ENCODE assay signal across 22 cellular contexts in the genomic region with DNA sequence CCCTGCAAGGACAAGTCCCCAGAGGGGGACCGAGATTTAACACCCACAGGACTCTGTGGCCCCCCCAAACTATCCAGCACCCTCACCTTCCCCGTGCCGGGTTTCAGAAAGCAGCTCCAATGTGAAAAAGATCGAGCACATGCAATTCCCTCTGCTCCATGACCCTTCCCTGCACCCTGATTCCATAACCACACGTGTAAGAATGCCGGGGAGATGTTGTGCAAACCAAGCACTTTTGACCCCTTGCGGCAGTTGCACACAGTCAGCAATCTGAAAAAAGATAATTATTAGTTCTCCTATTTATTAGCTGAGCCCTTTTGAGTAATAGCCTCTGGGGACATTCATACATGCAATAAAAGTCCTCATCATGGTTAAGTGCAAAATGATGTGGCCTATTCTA. TPM values are rescaled to one million over a fixed set of nuclear protein-coding genes. Genes with fewer than 3 reads are reported as not detected.
DNase-seq lines count a peak whose midpoint lies in the region; ATAC-seq, FAIRE-seq and TF ChIP-seq lines count a peak whose summit lies in the region.
"Had no signal": no experiment of that assay in that cellular context is flagged by ENCODE, and none has a peak within 500 bp of the region (broad histone marks: within the 10 kb centered on the region; RNA-seq: fewer than 3 reads in every experiment).

No MANE protein-coding gene starts in this region.

- H3K9me1 ChIP-seq in keratinocyte (ENCODE audit: control insufficient read depth, extremely low read depth, insufficient read depth, low read length), result peaks cover 3% of the 10 kb centered on the region

- no peaks in the 10 kb centered on the region for H3K36me3 ChIP-seq in HUES48 (ENCODE audit: control insufficient read depth, insufficient read depth, low read length)
- no peaks in the 10 kb centered on the region for H3K36me3 ChIP-seq in keratinocyte (ENCODE audit: control insufficient read depth in 2 of 2, extremely low read depth in 1 of 2, insufficient read depth in 2 of 2, low read length in 2 of 2)
- no peaks in the 10 kb centered on the region for H3K36me3 ChIP-seq in HAP-1 (replicated peaks)
- H3K36me3 ChIP-seq: BE2C, ovary, upper lobe of left lung had no signal

- dilution Hi-C loops in keratinocyte (cut with MboI; ENCODE audit: extremely low pct_ligation_motif_present, low sequenced_read_pairs), result no loop called here

- no peak overlapping the region for H2AFZ ChIP-seq in keratinocyte (ENCODE audit: control insufficient read depth, low read length)

- H3K27ac ChIP-seq in A549, result peak overlapping the region; percentile 80 to 84
- peak overlapping the region; percentile 43 for H3K27ac ChIP-seq in HUES48 (ENCODE audit: low read depth, low read length)
- peak overlapping the region; percentile 93 for H3K27ac ChIP-seq in keratinocyte (ENCODE audit: control insufficient read depth, insufficient read depth, low read length)
- H3K27ac ChIP-seq: KMS-11, ovary had no signal

- H3K4me3 ChIP-seq in A549 (no peak overlapping the region), HUES48 (ENCODE audit: low read depth, low read length) (no peak overlapping the region), choroid plexus epithelial cell (ENCODE audit: low read depth, low read length) (no peak overlapping the region), keratinocyte (ENCODE audit: control insufficient read depth in 2 of 3, extremely low read depth in 1 of 3, insufficient read depth in 2 of 3, low read depth in 1 of 3, low read length in 3 of 3) (no peak overlapping the region), HAP-1 (no peak overlapping the region)
- H3K4me3 ChIP-seq: ovary, upper lobe of left lung had no signal

- 35% methylated on average over 6 of the region's 7 CpGs for WGBS in A549 (ENCODE audit: missing lambda C conversion rate)

- H3K27me3 ChIP-seq in HUES48 (ENCODE audit: control insufficient read depth, insufficient read depth, low read length) (no peaks in the 10 kb centered on the region; the same call in 1 of the 2 replicates), keratinocyte (ENCODE audit: control insufficient read depth, extremely low read depth, insufficient read depth, low read length) (no peaks in the 10 kb centered on the region), HAP-1 (ENCODE audit: low read depth) (peaks cover 20% of the 10 kb centered on the region)
- H3K27me3 ChIP-seq: ovary, upper lobe of left lung had no signal

- no peaks in the 10 kb centered on the region for H4K20me1 ChIP-seq in keratinocyte (ENCODE audit: control insufficient read depth, extremely low read depth, insufficient read depth, low read length)

- H3K9me3 ChIP-seq in A549, result no peaks in the 10 kb centered on the region
- peaks cover 4% of the 10 kb centered on the region; the same call in 1 of the 2 replicates for H3K9me3 ChIP-seq in HUES48 (ENCODE audit: control insufficient read depth, insufficient read depth, low read length)
- no peaks in the 10 kb centered on the region for H3K9me3 ChIP-seq in keratinocyte (ENCODE audit: control insufficient read depth, low read depth, low read length)
- H3K9me3 ChIP-seq in HAP-1, result no peaks in the 10 kb centered on the region
- H3K9me3 ChIP-seq: BE2C, ovary, upper lobe of left lung had no signal

- H3K79me2 ChIP-seq in keratinocyte (ENCODE audit: control insufficient read depth, insufficient read depth, low read length), result no peaks in the 10 kb centered on the region

- no peak for TF ChIP-seq POLR2A in A549 (IDR thresholded peaks at IDR 0.05; ENCODE audit: low read length)

- no peak for FAIRE-seq in A549 (lab: Jason Lieb, UNC)
- no peak for FAIRE-seq in keratinocyte (lab: Jason Lieb, UNC)
- FAIRE-seq: endometrium, frontal cortex had no signal

- in situ Hi-C loops in HAP-1 (cut with MboI; ENCODE audit: low sequenced_read_pairs), result no loop called here

- POLR2A ChIA-PET in A549 (lab: Yijun Ruan, JAX), result interaction anchor here (0.9 to 1.8 kb wide), 4 partner anchors 9 to 28 kb away, joined by 3 to 20 read pairs (median 6); partner anchors contain the start of gene FOXQ1

- peak overlapping the region; percentile 79 for H3K4me2 ChIP-seq in A549
- H3K4me2 ChIP-seq in keratinocyte (ENCODE audit: control insufficient read depth, extremely low read depth, insufficient read depth, low read depth, low read length), result peak overlapping the region; percentile 87
- H3K4me2 ChIP-seq: KMS-11 had no signal

- ATAC-seq in A549, result peak in 1 of 2 experiments; percentile 12; a peak in 3 of 6 replicates
- ATAC-seq: Right ventricle myocardium inferior had no signal

- TF ChIP-seq CTCF in A549 (IDR thresholded peaks at IDR 0.05), result no peak
- TF ChIP-seq CTCF in choroid plexus epithelial cell (conservative IDR thresholded peaks at IDR 0.05; ENCODE audit: low read depth, low read length), result no peak
- no peak for TF ChIP-seq CTCF in keratinocyte (optimal IDR thresholded peaks at IDR 0.05 in 1 of 3, IDR thresholded peaks at IDR 0.05 in 1 of 3, conservative IDR thresholded peaks at IDR 0.05 in 1 of 3; ENCODE audit: extremely low read depth in 1 of 3, insufficient read depth in 2 of 3, low read length in 3 of 3)

- no peak for TF ChIP-seq EP300 in A549 (IDR thresholded peaks at IDR 0.05)

- CTCF ChIA-PET in A549 (lab: Yijun Ruan, JAX), result interaction anchor here (0.6 to 1.9 kb wide), 12 partner anchors 9 to 732 kb away, joined by 3 to 11 read pairs (median 5); partner anchors contain the start of gene FOXQ1

- H3K4me1 ChIP-seq in A549, result peaks cover 61% of the 10 kb centered on the region
- no peaks in the 10 kb centered on the region for H3K4me1 ChIP-seq in HUES48 (ENCODE audit: control insufficient read depth, insufficient read depth, low read length)
- peaks cover 65% of the 10 kb centered on the region for H3K4me1 ChIP-seq in keratinocyte (ENCODE audit: control insufficient read depth, extremely low read depth, insufficient read depth, low read length)
- no peaks in the 10 kb centered on the region for H3K4me1 ChIP-seq in HAP-1
- H3K4me1 ChIP-seq: BE2C had no signal

- no peak for TF ChIP-seq RAD21 in A549 (conservative IDR thresholded peaks at IDR 0.05 in 1 of 2, IDR thresholded peaks at IDR 0.05 in 1 of 2)

- DNase-seq in A549 (ENCODE audit: low read depth in 1 of 2, low spot score in 1 of 2), result peak in 1 of 2 experiments; percentile 36
- DNase-seq in choroid plexus epithelial cell (ENCODE audit: low read depth), result peak; percentile 69
- DNase-seq in keratinocyte (ENCODE audit: low read depth, low spot score), result no peak
- DNase-seq in DMS153 (lab: John Stamatoyannopoulos, UW), result no peak
- no peak for DNase-seq in HAP-1 (ENCODE audit: low spot score in 2 of 2)
- DNase-seq in iPS-NIHi7 (ENCODE audit: extremely low spot score), result no peak
- DNase-seq in NCI-H524 (lab: John Stamatoyannopoulos, UW), result no peak
- DNase-seq: activated naive CD4-positive, alpha-beta T cell; activated T-cell treated with anti-CD3 and anti-CD28 coated beads, Interleukin-2, amount 50 U/mL, for 24 hours; BE2C; H7; NCI-H1092; NCI-H1930; ovary; right cardiac atrium; stimulated activated CD8-positive, alpha-beta memory T cell treated with anti-CD3 and anti-CD28 coated beads, Interleukin-4, amount 100 ng/mL, for 48 hours; upper lobe of left lung had no signal

- H3K9ac ChIP-seq in HUES48 (ENCODE audit: low read depth, low read length) (no peak overlapping the region), keratinocyte (ENCODE audit: control insufficient read depth, extremely low read depth, insufficient read depth, low read length) (peak overlapping the region; percentile 59)
- H3K9ac ChIP-seq: KMS-11 had no signal

TF ChIP-seq in A549, 52 proteins besides CTCF, POLR2A, EP300 and RAD21:
- TF ChIP-seq, protein P1, sequence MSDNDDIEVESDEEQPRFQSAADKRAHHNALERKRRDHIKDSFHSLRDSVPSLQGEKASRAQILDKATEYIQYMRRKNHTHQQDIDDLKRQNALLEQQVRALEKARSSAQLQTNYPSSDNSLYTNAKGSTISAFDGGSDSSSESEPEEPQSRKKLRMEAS (IDR thresholded peaks at IDR 0.05), result peak; percentile 56
- no peak for TF ChIP-seq KDM1A (IDR thresholded peaks at IDR 0.05; ENCODE audit: low read depth)
- TF ChIP-seq MAFK (IDR thresholded peaks at IDR 0.05; ENCODE audit: partially characterized antibody), result peak; percentile 64
- peak in 1 of 2 experiments; percentile 82; a peak in 3 of 4 replicates for TF ChIP-seq CEBPB (IDR thresholded peaks at IDR 0.05)
- TF ChIP-seq, protein P2, sequence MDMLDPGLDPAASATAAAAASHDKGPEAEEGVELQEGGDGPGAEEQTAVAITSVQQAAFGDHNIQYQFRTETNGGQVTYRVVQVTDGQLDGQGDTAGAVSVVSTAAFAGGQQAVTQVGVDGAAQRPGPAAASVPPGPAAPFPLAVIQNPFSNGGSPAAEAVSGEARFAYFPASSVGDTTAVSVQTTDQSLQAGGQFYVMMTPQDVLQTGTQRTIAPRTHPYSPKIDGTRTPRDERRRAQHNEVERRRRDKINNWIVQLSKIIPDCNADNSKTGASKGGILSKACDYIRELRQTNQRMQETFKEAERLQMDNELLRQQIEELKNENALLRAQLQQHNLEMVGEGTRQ (IDR thresholded peaks at IDR 0.05), result no peak

RNA-seq across cellular contexts. Expression of gene FOXQ1, which starts 13.0 kb away (rescaled TPM):
- polyA plus RNA-seq in A549 (2011; rRNA removed), result 2.1 and 3.5 TPM in 2 replicates
- 0.49 and 0.98 TPM in 2 replicates for polyA plus RNA-seq in A549 (2012; cell fraction: cytosol; rRNA removed)
- 0.77 and 0.79 TPM in 2 replicates for polyA plus RNA-seq in A549 (2012; cell fraction: nucleus; rRNA removed)
- polyA plus RNA-seq in A549 (2017; fragmentation: RNase III; extraction: RNeasy Plus Mini Kit Qiagen cat#74134 plus additional on column Dnase treatment), result 3.1 to 3.6 TPM (median 3.6 TPM) in 3 replicates
- polyA minus RNA-seq in A549 (2011; rRNA and poly(A)+ RNA removed), result 1.5 and 1.8 TPM in 2 replicates
- polyA plus RNA-seq in keratinocyte, result 2.3 to 5.4 TPM (median 4.2 TPM) in 3 replicates
- polyA plus RNA-seq in keratinocyte (2011; ENCODE audit: low read depth), result 2.7 TPM
- polyA plus RNA-seq in keratinocyte (2011; cell fraction: cytosol; rRNA removed), result 3.5 and 5.1 TPM in 2 replicates
- 6.3 TPM in 2 replicates for polyA plus RNA-seq in keratinocyte (2011; cell fraction: nucleus; rRNA removed)
- 5.9 and 14.4 TPM in 2 replicates for polyA plus RNA-seq in keratinocyte (2012; ENCODE audit: low replicate concordance)
- 1.6 to 3.9 TPM (median 2.1 TPM) in 3 replicates for polyA minus RNA-seq in keratinocyte
- polyA minus RNA-seq in keratinocyte (2011; cell fraction: cytosol; rRNA and poly(A)+ RNA removed), result 14.0 TPM
- polyA minus RNA-seq in keratinocyte (2011; cell fraction: nucleus; rRNA and poly(A)+ RNA removed), result 2.6 and 4.5 TPM in 2 replicates
- polyA plus RNA-seq: right cardiac atrium had no signal

Comparison
In these comparisons a context has a peak if more than half of its experiments do, and no peak if none do; other contexts are left out.
1. H3K27ac ChIP-seq: peak in every context shown above with its lines; median percentile 93 in keratinocyte; 82 in A549; 43 in HUES48.